7 cellular contexts compared by ENCODE assay signal in the genomic region with DNA sequence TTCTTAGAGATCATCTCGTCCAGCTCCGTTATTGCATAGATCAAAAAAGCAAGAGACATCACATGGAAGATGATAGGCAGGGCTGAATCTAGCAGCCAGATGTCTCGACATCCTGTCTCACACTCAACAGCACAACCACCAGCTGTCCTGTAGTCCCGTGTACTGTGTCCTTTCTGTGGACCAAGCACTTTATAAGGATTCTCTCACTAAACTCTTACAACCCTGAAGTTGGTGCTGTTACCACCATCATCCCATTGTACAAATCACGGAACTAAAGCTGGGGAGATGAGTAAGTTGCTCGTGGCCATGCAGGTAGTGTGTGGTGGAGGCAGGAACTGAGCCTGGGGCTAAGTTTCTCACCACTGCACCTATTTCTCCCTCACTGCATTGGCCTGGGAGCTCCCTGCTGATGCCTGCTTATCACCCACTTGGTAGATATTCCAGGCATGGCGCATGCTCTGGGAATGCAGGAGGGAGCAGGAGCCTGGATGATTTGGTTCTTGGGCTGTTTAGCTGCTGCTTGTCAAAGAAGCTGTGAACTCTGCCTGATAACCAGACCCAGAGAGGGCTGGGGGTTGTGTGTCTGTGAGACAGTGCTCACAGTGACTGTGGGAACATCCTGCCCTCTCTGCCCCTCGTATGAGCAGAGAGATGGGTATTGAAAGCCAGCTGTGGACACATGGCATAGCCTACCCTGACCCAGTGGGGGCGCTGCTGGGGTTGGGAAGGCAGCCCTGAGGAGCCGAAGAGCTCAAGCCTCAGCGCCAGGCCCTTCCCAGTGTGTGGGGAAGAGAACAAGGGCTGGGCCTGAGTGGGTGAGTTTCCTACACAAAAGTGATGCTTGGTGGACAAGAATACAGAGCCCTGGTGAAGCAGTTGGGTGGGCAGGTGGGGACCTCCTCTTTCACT. TPM values are rescaled to one million over a fixed set of nuclear protein-coding genes. Genes with fewer than 3 reads are reported as not detected.
A peak's percentile ranks its signal among the peaks of the same experiment; 100 is the strongest.
DNase-seq lines count a peak whose midpoint lies in the region; TF ChIP-seq lines count a peak whose summit lies in the region.

No MANE protein-coding gene starts in this region.

- DNase-seq in ELF-1 (ENCODE audit: low read depth, low spot score) (peak; percentile 82), Kasumi-1 (lab: John Stamatoyannopoulos, UW) (peak; percentile 16 to 26), astrocyte of the hippocampus (ENCODE audit: low read depth, low spot score) (peak; percentile 32), MG63 (no peak), NCI-H510A treated with DMSO at 0.1 percent for 48 hours (lab: John Stamatoyannopoulos, UW) (no peak), stomach (no peak)

- peak overlapping the region in 2 of 3 experiments; percentile 13 to 37 for H3K4me3 Mint-ChIP-seq in nephron

- H3K27me3 ChIP-seq in MG63: no peaks in the 10 kb centered on the region
- peaks cover 0 to 14% (median 0%) of the 10 kb centered on the region in 3 donors for H3K27me3 ChIP-seq in stomach

- peaks cover 0 to 36% (median 11%) of the 10 kb centered on the region in 4 donors for H3K4me1 ChIP-seq in stomach

- H3K27ac Mint-ChIP-seq in nephron: peak overlapping the region; percentile 44 to 91 (median 58)

- 50 to 57% (median 52%) methylated on average over 11 of the region's 11 CpGs for WGBS in stomach, 5 donors

- intact Hi-C loops in stomach (cut with DNase I; ENCODE audit: low total_unique reads): loop anchor here (2.0 kb wide), 1 partner anchor 179 kb away; no protein-coding TSS in a partner anchor

- no peak for TF ChIP-seq POLR2A in stomach (IDR thresholded peaks at IDR 0.05)

- H3K4me3 ChIP-seq in MG63 (no peak overlapping the region), stomach (no peak overlapping the region)

- 0 out of 2 replicates have a peak, but pooled peaks cover 2% of the 10 kb centered on the region for H3K36me3 ChIP-seq in MG63
- no peaks in the 10 kb centered on the region for H3K36me3 ChIP-seq in stomach

- H3K27ac ChIP-seq in stomach: no peak overlapping the region

- peaks cover 83% of the 10 kb centered on the region for H3K4me1 Mint-ChIP-seq in nephron

- no peak for TF ChIP-seq EP300 in stomach (IDR thresholded peaks at IDR 0.05)

- no peaks in the 10 kb centered on the region for H3K9me3 Mint-ChIP-seq in nephron

- H3K36me3 Mint-ChIP-seq in nephron (ENCODE audit: low read depth): peaks cover 9% of the 10 kb centered on the region

- peaks cover 3% of the 10 kb centered on the region for H3K27me3 Mint-ChIP-seq in nephron (ENCODE audit: low read depth)

- TF ChIP-seq CTCF in nephron (IDR thresholded peaks at IDR 0.05; ENCODE audit: unreplicated experiment in 3 of 3): peak in 1 of 3 experiments; percentile 31
- TF ChIP-seq CTCF in stomach (IDR thresholded peaks at IDR 0.05): no peak

- H3K9me3 ChIP-seq in MG63 (no peaks in the 10 kb centered on the region), stomach (no peaks in the 10 kb centered on the region)

RNA-seq across cellular contexts. Expression of a gene that starts 13.6 kb away (rescaled TPM):
- total RNA-seq in MG63 (2014; rRNA removed; shearing (Covaris generic); ENCODE audit: low replicate concordance): 0.39 and 1.2 TPM in 2 replicates
- total RNA-seq in stomach: 1 to 10 TPM in 2 of 5 donors, under 1 TPM in 2, not detected in 1; 0.29 to 2.2 (median 1.2) TPM
- under 1 TPM; 0.31 to 0.95 (median 0.37) TPM for polyA plus RNA-seq in stomach

RNA-seq across cellular contexts. Expression of a gene that starts 32.7 kb away (rescaled TPM):
- 123 and 153 TPM in 2 replicates for total RNA-seq in MG63 (2014; rRNA removed; shearing (Covaris generic); ENCODE audit: low replicate concordance)
- total RNA-seq in stomach: 100 to 1,000 TPM in 2 of 5 donors, 10 to 100 TPM in 3; 33.3 to 177 (median 77.2) TPM
- polyA plus RNA-seq in stomach: 10 to 100 TPM; 36.0 to 60.5 (median 52.1) TPM

RNA-seq across cellular contexts. Expression of a gene that starts 45.9 kb away (rescaled TPM):
- total RNA-seq in MG63 (2014; rRNA removed; shearing (Covaris generic); ENCODE audit: low replicate concordance): not detected in 2 replicates
- not detected for total RNA-seq in stomach
- polyA plus RNA-seq in stomach: not detected

Comparison
In these comparisons a context has a peak if more than half of its experiments do, and no peak if none do; other contexts are left out.
1. DNase-seq: peak in ELF-1 (single experiment), Kasumi-1 (2 of 2) and astrocyte of the hippocampus (single experiment); none in MG63 (single experiment), NCI-H510A treated with DMSO at 0.1 percent for 48 hours (single experiment) and stomach (single experiment).